Comparison of ENCODE assay signal across 9 cellular contexts in the genomic region with DNA sequence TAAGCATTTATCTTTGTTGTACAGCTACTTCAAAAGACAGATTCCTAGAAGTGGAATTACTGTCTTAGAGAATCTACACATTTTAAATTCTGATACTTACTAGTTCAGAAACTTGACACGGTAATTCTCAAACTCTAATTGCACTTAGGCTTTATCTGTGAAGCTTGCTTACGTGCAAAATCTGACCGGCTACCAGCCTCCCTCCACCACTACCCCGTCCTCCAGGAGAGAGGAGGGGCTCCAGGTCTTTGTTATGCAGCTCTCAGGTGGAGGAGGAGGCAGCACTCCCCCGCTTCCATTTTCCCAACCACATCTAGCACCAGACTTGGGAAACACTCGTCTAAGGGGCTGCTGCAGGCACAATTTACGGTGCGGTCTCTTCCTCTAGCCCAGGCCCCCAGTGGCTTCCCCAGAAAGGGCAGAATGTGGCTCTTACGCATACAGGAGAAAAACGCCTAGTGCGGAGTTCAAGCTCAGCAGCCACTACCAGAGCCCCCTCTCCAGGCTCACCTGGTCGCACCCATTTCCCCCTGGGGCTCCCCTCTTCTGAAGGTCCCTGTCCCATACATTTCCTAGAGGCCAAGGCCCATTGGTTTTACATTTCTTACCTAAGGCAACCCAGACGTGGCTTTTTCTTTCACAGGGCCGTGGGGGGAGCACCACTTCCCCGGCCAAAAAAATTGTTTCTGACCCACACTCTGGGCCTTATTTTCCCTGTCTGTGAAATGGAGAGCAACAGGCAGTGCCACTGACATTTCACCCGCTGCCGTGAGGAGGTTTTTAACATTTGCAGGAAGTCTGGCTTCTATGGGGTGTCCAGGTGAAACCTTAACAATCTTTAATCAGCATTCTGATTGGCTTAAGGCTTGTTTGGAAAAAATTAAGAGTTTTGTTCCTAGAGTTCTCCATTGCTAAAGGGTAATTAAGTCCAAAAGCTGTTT. TPM values are rescaled to one million over a fixed set of nuclear protein-coding genes. Genes with fewer than 3 reads are reported as not detected.
DNase-seq lines count a peak whose midpoint lies in the region; ATAC-seq and TF ChIP-seq lines count a peak whose summit lies in the region.
"Had no signal": no experiment of that assay in that cellular context is flagged by ENCODE, and none has a peak within 500 bp of the region (broad histone marks: within the 10 kb centered on the region; RNA-seq: fewer than 3 reads in every experiment).

No MANE protein-coding gene starts in this region.

- no peak for TF ChIP-seq POLR2A in HCT116 (IDR thresholded peaks at IDR 0.05; ENCODE audit: borderline replicate concordance, extremely low read depth, insufficient read depth, insufficient read length)

- H3K9me3 ChIP-seq in HCT116 (ENCODE audit: control insufficient read depth in 1 of 2, insufficient read depth in 1 of 2, low read depth in 1 of 2, low read length in 2 of 2) = no peaks in the 10 kb centered on the region
- H3K9me3 ChIP-seq in iPS-18a (ENCODE audit: control insufficient read depth, low read depth, low read length) = no peaks in the 10 kb centered on the region

- no peak overlapping the region for H3K4me3 ChIP-seq in HCT116 (replicated peaks in 1 of 2; ENCODE audit: low read depth in 1 of 2, low read length in 2 of 2)
- peak overlapping the region; percentile 73 for H3K4me3 ChIP-seq in iPS-18a (ENCODE audit: low read length)

- no TSS peak for BruUV-seq in HCT116 (replicated peaks; lab: Mats Ljungman, UMichigan)

- peak overlapping the region; percentile 53; the same call in 1 of the 2 replicates for H3K27ac ChIP-seq in HCT116 (ENCODE audit: low read depth, low read length)
- peak overlapping the region; percentile 83 for H3K27ac ChIP-seq in iPS-18a (ENCODE audit: low read length)
- H3K27ac ChIP-seq: PC-9 had no signal

- no peaks in the 10 kb centered on the region for H3K27me3 Mint-ChIP-seq in T-cell
- H3K27me3 Mint-ChIP-seq in stimulated activated memory B cell treated with anti-CD40 and anti-IgM and Interleukin-4, amounts not matched to agents 10 μg/mL and 1 μg/mL and 100 μg/mL, for 72 hours = no peaks in the 10 kb centered on the region

- H2AFZ ChIP-seq in HCT116 (ENCODE audit: low read depth, low read length, poor library complexity, severe bottlenecking) = no peak overlapping the region
- H2AFZ ChIP-seq: PC-9 had no signal

- TF ChIP-seq RAD21 in HCT116 (IDR thresholded peaks at IDR 0.05; ENCODE audit: low read depth) = no peak

- H3K27me3 ChIP-seq in HCT116 (ENCODE audit: insufficient read depth, low read length) = no peaks in the 10 kb centered on the region
- no peaks in the 10 kb centered on the region for H3K27me3 ChIP-seq in iPS-18a (ENCODE audit: control insufficient read depth, insufficient read depth, low read length)

- H3K4me1 Mint-ChIP-seq in T-cell = peaks cover 35 to 38% (median 37%) of the 10 kb centered on the region in 3 donors
- H3K4me1 Mint-ChIP-seq in stimulated activated memory B cell treated with anti-CD40 and anti-IgM and Interleukin-4, amounts not matched to agents 10 μg/mL and 1 μg/mL and 100 μg/mL, for 72 hours = peaks cover 38% of the 10 kb centered on the region

- peaks cover 16% of the 10 kb centered on the region for H3K79me2 ChIP-seq in HCT116 (ENCODE audit: insufficient read depth, low read length)

- DNase-seq in HCT116 (ENCODE audit: low read depth, low spot score) (no peak), T-cell (peak in 1 of 34 experiments; percentile 16), amniotic stem cell (lab: John Stamatoyannopoulos, UW) (no peak), middle frontal gyrus (ENCODE audit: extremely low spot score, low spot score) (no peak)
- DNase-seq: PC-9 had no signal

- H3K36me3 ChIP-seq in HCT116 (ENCODE audit: control insufficient read depth in 1 of 2, insufficient read depth in 2 of 2, low read length in 2 of 2) (no peaks in the 10 kb centered on the region), iPS-18a (ENCODE audit: control insufficient read depth, low read depth, low read length) (no peaks in the 10 kb centered on the region)

- H4K20me1 ChIP-seq in HCT116 (ENCODE audit: insufficient read depth) = no peaks in the 10 kb centered on the region

- H3K27ac Mint-ChIP-seq in T-cell = peak overlapping the region; percentile 93 to 98
- peak overlapping the region; percentile 84 for H3K27ac Mint-ChIP-seq in stimulated activated memory B cell treated with anti-CD40 and anti-IgM and Interleukin-4, amounts not matched to agents 10 μg/mL and 1 μg/mL and 100 μg/mL, for 72 hours

- TF ChIP-seq CTCF in HCT116 (IDR thresholded peaks at IDR 0.05 in 2 of 3, conservative IDR thresholded peaks at IDR 0.05 in 1 of 3; ENCODE audit: borderline replicate concordance in 1 of 3, insufficient read depth in 1 of 3, low read depth in 2 of 3, low read length in 2 of 3) = no peak

- H3K36me3 Mint-ChIP-seq in T-cell = no peaks in the 10 kb centered on the region
- H3K36me3 Mint-ChIP-seq in stimulated activated memory B cell treated with anti-CD40 and anti-IgM and Interleukin-4, amounts not matched to agents 10 μg/mL and 1 μg/mL and 100 μg/mL, for 72 hours = no peaks in the 10 kb centered on the region

- H3K4me2 ChIP-seq in HCT116 (ENCODE audit: low read length) = no peak overlapping the region

- no peak overlapping the region for H3K9ac ChIP-seq in HCT116 (ENCODE audit: low read length)
- H3K9ac ChIP-seq in iPS-18a (ENCODE audit: low read length) = peak overlapping the region; percentile 63

- RAD21 ChIA-PET in HCT116 (lab: Charles Lee; ENCODE audit: low non-redundant PET in 1 of 2, low total read pairs in 2 of 2, uncharacterized antibody in 2 of 2, unreplicated experiment in 2 of 2) = no interaction called here

- intact Hi-C loops in HCT116 (cut with micrococcal nuclease) = no loop called here

- peak overlapping the region; percentile 84 to 87 (median 85) for H3K4me3 Mint-ChIP-seq in T-cell
- peak overlapping the region; percentile 79 for H3K4me3 Mint-ChIP-seq in stimulated activated memory B cell treated with anti-CD40 and anti-IgM and Interleukin-4, amounts not matched to agents 10 μg/mL and 1 μg/mL and 100 μg/mL, for 72 hours

- H3K9me2 ChIP-seq in HCT116 (ENCODE audit: insufficient read depth) = no peaks in the 10 kb centered on the region

- POLR2A ChIA-PET in HCT116 (lab: Charles Lee) = interaction anchor here (0.8 to 1.1 kb wide), 2 partner anchors 33 kb away, joined by 3 to 4 read pairs; a partner anchor contains a TSS
- POLR2A ChIA-PET in T-cell (lab: Charles Lee) = interaction anchor here in 1 of 2 donors (0.6 to 1.1 kb wide), 2 partner anchors 16 to 71 kb away, joined by 4 to 7 read pairs; no protein-coding TSS in a partner anchor

- CTCF ChIA-PET in HCT116 (lab: Charles Lee) = interaction anchor here (0.7 to 1.3 kb wide), 3 partner anchors 14 to 34 kb away, joined by 4 to 6 read pairs (median 5); a partner anchor contains a TSS
- CTCF ChIA-PET in T-cell (lab: Charles Lee) = interaction anchor here in 1 of 2 donors (0.6 to 1.8 kb wide), 7 partner anchors 16 to 95 kb away, joined by 3 to 8 read pairs (median 4); a partner anchor contains a TSS

- no peak for ATAC-seq in HCT116
- no peak for ATAC-seq in T-cell (replicated peaks in 1 of 4)
- ATAC-seq in stimulated activated memory B cell treated with anti-CD40 and anti-IgM and Interleukin-4, amounts not matched to agents 10 μg/mL and 1 μg/mL and 100 μg/mL, for 72 hours = no peak
- ATAC-seq in HG03108 (IDR thresholded peaks at IDR 0.05; ENCODE audit: unreplicated experiment) = no peak
- ATAC-seq in GM18502 (IDR thresholded peaks at IDR 0.05; ENCODE audit: poor library complexity, unreplicated experiment) = no peak

- H3K4me1 ChIP-seq in HCT116 (ENCODE audit: control insufficient read depth in 1 of 2, insufficient read depth in 2 of 2, low read length in 2 of 2) (peaks cover 21 to 36% of the 10 kb centered on the region in 2 experiments), iPS-18a (ENCODE audit: control insufficient read depth, low read depth, low read length) (peaks cover 42% of the 10 kb centered on the region)

- H3K9me3 Mint-ChIP-seq in T-cell = no peaks in the 10 kb centered on the region
- H3K9me3 Mint-ChIP-seq in stimulated activated memory B cell treated with anti-CD40 and anti-IgM and Interleukin-4, amounts not matched to agents 10 μg/mL and 1 μg/mL and 100 μg/mL, for 72 hours = no peaks in the 10 kb centered on the region

TF ChIP-seq in HCT116, 20 proteins besides CTCF, POLR2A, EP300 and RAD21 (continues in another document):
- no peak for TF ChIP-seq ZNF274 (IDR thresholded peaks at IDR 0.05; ENCODE audit: low read depth, low read length)
- TF ChIP-seq, protein P1, sequence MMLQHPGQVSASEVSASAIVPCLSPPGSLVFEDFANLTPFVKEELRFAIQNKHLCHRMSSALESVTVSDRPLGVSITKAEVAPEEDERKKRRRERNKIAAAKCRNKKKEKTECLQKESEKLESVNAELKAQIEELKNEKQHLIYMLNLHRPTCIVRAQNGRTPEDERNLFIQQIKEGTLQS (IDR thresholded peaks at IDR 0.05) = no peak
- TF ChIP-seq, protein P2, sequence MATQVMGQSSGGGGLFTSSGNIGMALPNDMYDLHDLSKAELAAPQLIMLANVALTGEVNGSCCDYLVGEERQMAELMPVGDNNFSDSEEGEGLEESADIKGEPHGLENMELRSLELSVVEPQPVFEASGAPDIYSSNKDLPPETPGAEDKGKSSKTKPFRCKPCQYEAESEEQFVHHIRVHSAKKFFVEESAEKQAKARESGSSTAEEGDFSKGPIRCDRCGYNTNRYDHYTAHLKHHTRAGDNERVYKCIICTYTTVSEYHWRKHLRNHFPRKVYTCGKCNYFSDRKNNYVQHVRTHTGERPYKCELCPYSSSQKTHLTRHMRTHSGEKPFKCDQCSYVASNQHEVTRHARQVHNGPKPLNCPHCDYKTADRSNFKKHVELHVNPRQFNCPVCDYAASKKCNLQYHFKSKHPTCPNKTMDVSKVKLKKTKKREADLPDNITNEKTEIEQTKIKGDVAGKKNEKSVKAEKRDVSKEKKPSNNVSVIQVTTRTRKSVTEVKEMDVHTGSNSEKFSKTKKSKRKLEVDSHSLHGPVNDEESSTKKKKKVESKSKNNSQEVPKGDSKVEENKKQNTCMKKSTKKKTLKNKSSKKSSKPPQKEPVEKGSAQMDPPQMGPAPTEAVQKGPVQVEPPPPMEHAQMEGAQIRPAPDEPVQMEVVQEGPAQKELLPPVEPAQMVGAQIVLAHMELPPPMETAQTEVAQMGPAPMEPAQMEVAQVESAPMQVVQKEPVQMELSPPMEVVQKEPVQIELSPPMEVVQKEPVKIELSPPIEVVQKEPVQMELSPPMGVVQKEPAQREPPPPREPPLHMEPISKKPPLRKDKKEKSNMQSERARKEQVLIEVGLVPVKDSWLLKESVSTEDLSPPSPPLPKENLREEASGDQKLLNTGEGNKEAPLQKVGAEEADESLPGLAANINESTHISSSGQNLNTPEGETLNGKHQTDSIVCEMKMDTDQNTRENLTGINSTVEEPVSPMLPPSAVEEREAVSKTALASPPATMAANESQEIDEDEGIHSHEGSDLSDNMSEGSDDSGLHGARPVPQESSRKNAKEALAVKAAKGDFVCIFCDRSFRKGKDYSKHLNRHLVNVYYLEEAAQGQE (IDR thresholded peaks at IDR 0.05; ENCODE audit: low read depth) = no peak

RNA-seq across cellular contexts. Expression of a gene that starts 1.6 kb away (rescaled TPM):
- total RNA-seq in HCT116 (2021; ENCODE audit: unreplicated experiment) (17.1 TPM), T-cell (10 to 100 TPM; 31.2 to 39.7 (median 35.6) TPM)
- 6.0 and 7.9 TPM in 2 replicates for polyA plus RNA-seq in HCT116 (2012)

RNA-seq across cellular contexts. Expression of a gene that starts 30.5 kb away (rescaled TPM):
- total RNA-seq in HCT116 (2021; ENCODE audit: unreplicated experiment) (49.3 TPM), T-cell (1 to 10 TPM in 4 of 5 donors, not detected in 1; 1.3 to 2.8 (median 1.7) TPM)
- polyA plus RNA-seq in HCT116 (2012) = 34.4 and 43.3 TPM in 2 replicates

RNA-seq across cellular contexts. Expression of a gene that starts 33.7 kb away (rescaled TPM):
- total RNA-seq in HCT116 (2021; ENCODE audit: unreplicated experiment) (82.9 TPM), T-cell (10 to 100 TPM; 53.6 to 72.2 (median 59.9) TPM)
- 44.8 and 57.4 TPM in 2 replicates for polyA plus RNA-seq in HCT116 (2012)

Comparison
In these comparisons a context has a peak if more than half of its experiments do, and no peak if none do; other contexts are left out.
1. RNA of a gene that starts 30.5 kb away (total RNA-seq): 49.3 TPM in HCT116 (single experiment); 1.3 to 2.8 TPM in T-cell; every median in the first group is over 10 times any median in the second.